In the genomic region with DNA sequence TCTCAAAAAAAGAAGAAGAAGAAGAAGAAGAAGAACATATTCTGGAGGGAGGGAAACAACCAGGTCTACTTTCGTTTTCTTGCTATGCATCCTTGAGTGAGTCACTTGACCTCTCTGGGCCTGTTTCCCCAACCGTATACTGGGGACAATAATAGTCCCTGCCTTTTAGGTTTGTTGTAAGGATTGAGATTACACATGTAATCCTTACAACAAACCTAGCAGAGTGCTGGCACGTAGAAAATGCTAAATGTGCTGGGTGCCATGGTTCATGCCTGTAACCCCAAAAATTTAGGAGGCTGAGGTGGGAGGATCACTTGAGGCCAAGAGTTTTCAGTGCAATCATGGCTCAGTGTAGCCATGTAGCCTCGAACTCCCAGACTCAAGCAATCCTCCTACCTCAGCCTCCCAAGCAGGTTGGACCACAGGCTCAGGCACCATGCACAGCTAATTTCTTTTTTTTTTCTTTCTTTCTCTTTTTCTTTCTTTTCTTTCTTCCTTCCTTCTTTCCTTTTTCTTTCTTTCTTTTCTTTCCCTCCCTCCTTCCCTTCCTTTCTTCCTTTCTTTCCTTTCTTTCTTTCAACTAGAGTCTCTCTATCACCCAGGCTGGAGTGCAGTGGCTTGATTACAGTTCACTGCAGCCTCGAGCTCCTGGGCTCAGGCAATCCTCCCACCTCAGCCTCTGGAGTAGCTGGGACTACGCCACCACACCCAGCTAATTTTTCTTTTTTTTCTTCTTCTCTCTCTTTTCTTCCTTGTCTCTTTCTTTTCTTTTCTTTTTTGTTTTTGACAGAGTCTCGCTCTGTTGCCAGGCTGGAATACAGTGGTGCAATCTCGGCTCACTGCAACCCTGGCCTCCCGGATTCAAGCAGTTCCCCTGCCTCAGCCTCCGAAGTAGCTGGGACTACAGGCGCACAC, we compare ENCODE assay signal across 1 cellular context.
TF ChIP-seq lines count a peak whose summit lies in the region.

No MANE protein-coding gene starts in this region.

TF ChIP-seq in liver, 16 proteins besides CTCF, POLR2A, EP300 and RAD21:
- no peak for TF ChIP-seq JUND (IDR thresholded peaks at IDR 0.05)
- TF ChIP-seq GABPA (IDR thresholded peaks at IDR 0.05 in 1 of 2, conservative IDR thresholded peaks at IDR 0.05 in 1 of 2) = no peak
- no peak for TF ChIP-seq HNF4G (IDR thresholded peaks at IDR 0.05)
- TF ChIP-seq NR2F2 (IDR thresholded peaks at IDR 0.05) = no peak
- TF ChIP-seq, protein P1, sequence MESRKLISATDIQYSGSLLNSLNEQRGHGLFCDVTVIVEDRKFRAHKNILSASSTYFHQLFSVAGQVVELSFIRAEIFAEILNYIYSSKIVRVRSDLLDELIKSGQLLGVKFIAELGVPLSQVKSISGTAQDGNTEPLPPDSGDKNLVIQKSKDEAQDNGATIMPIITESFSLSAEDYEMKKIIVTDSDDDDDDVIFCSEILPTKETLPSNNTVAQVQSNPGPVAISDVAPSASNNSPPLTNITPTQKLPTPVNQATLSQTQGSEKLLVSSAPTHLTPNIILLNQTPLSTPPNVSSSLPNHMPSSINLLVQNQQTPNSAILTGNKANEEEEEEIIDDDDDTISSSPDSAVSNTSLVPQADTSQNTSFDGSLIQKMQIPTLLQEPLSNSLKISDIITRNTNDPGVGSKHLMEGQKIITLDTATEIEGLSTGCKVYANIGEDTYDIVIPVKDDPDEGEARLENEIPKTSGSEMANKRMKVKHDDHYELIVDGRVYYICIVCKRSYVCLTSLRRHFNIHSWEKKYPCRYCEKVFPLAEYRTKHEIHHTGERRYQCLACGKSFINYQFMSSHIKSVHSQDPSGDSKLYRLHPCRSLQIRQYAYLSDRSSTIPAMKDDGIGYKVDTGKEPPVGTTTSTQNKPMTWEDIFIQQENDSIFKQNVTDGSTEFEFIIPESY (IDR thresholded peaks at IDR 0.05) = no peak
- TF ChIP-seq EGR1 (IDR thresholded peaks at IDR 0.05; ENCODE audit: low read depth in 2 of 2) = no peak
